In the genomic region with DNA sequence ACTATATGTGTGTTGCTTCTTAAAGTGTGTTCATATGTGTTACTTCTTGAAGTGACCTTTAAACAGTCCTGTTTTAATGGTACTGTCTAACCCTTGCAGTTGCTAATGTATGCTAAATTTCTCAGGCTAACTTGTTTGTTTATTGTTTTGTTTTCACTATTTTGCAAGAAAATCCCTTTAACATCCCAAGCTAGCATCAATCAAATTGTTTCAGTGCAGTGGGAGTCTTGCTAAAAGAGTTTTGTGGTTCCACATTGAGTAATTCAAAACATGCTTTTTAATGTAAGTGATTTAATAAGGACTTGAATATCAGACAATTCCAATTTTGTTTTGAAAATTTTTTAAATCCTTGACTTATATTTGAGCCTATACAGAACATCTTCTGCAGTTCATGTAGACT, we compare ENCODE assay signal across 1 cellular context.
TF ChIP-seq lines count a peak whose summit lies in the region.

No MANE protein-coding gene starts in this region.

TF ChIP-seq in SK-N-SH, 30 proteins besides CTCF, POLR2A, EP300 and RAD21 (continued from another document):
- TF ChIP-seq, protein P1, sequence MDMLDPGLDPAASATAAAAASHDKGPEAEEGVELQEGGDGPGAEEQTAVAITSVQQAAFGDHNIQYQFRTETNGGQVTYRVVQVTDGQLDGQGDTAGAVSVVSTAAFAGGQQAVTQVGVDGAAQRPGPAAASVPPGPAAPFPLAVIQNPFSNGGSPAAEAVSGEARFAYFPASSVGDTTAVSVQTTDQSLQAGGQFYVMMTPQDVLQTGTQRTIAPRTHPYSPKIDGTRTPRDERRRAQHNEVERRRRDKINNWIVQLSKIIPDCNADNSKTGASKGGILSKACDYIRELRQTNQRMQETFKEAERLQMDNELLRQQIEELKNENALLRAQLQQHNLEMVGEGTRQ (IDR thresholded peaks at IDR 0.05; ENCODE audit: borderline replicate concordance, low read depth, low read length) = no peak
- TF ChIP-seq RCOR1 (IDR thresholded peaks at IDR 0.05; ENCODE audit: low read length) = no peak
- TF ChIP-seq FOXM1 (IDR thresholded peaks at IDR 0.05; ENCODE audit: low read depth) = no peak
- TF ChIP-seq NRF1 (IDR thresholded peaks at IDR 0.05; ENCODE audit: low read depth, low read length) = no peak
- TF ChIP-seq TEAD4 (IDR thresholded peaks at IDR 0.05; ENCODE audit: borderline replicate concordance, insufficient read depth) = no peak
- no peak for TF ChIP-seq JUND (IDR thresholded peaks at IDR 0.05)
- TF ChIP-seq MEF2A (IDR thresholded peaks at IDR 0.05; ENCODE audit: borderline replicate concordance, low read depth) = no peak
- TF ChIP-seq MXI1 (IDR thresholded peaks at IDR 0.05; ENCODE audit: low read depth, low read length) = no peak
- no peak for TF ChIP-seq ELF1 (IDR thresholded peaks at IDR 0.05)
- TF ChIP-seq FOSL2 (IDR thresholded peaks at IDR 0.05; ENCODE audit: borderline replicate concordance, low read depth) = no peak
- TF ChIP-seq SIN3A (IDR thresholded peaks at IDR 0.05; ENCODE audit: borderline replicate concordance, low read depth, low read length) = no peak
